ENCODE assay signal across 8 cellular contexts in the genomic region with DNA sequence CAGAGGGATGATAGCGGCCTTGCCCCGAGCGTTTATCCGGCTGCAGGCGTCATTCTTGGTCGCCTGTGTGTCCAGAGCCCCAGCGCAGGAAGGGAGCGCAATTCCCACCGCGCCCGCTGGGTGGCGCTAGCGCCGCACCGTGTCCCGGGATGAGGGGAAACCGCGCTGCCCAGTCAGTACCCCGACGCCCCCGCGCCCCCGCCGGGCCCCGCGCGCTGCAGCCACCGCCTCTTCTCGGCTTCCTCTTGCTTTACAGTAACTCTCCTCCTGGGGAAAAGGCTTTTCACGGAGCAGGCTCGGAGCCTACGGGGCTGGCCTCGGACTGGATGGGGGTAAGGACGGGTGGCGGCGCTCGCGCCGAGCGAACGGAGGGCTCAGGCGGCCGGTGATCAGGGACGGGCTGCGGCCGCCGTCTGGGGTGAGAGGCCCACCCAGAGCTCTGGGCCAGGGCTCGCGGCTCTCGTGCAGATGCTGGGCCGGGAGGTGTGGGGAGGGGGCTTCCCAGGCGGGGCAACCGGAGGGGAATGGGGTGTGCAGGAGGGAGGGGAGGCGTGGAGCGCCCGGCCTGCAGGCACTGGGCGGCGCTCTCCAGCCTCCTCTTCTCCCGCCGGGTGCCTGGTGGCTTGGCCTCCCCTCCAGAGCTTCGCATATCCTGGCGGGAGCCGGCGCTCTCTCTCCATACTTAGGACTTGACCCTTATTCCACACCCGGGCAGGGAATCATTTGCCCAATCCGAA. TPM values are rescaled to one million over a fixed set of nuclear protein-coding genes. Genes with fewer than 3 reads are reported as not detected.
DNase-seq lines count a peak whose midpoint lies in the region; ATAC-seq and TF ChIP-seq lines count a peak whose summit lies in the region.

No MANE protein-coding gene starts in this region.

- peak; percentile 47 to 62 for DNase-seq in AML-193 (lab: John Stamatoyannopoulos, UW)
- DNase-seq in NCI-H510A (lab: John Stamatoyannopoulos, UW), result peak; percentile 58
- peak; percentile 76 to 95 for DNase-seq in activated CD4-positive, alpha-beta T cell treated with anti-CD3 and anti-CD28 coated beads, Interleukin-2, amount 50 U/mL, for 24 hours (ENCODE audit: low read depth in 1 of 2, low spot score in 1 of 2)
- peak; percentile 50 to 82 for DNase-seq in dermis microvascular lymphatic vessel endothelial cell (ENCODE audit: low read depth in 2 of 2)
- peak; percentile 87 to 92 (median 88) for DNase-seq in right lobe of liver
- peak; percentile 72 to 87 for DNase-seq in stimulated activated CD4-positive, alpha-beta T cell treated with anti-CD3 and anti-CD28 coated beads, Interleukin-4, amount 100 ng/mL, for 4 hours

- no peaks in the 10 kb centered on the region for H3K27me3 ChIP-seq in right lobe of liver

- peak; percentile 86 to 98 (median 96) for TF ChIP-seq CTCF in right lobe of liver (IDR thresholded peaks at IDR 0.05)

- ATAC-seq in GM19023 (IDR thresholded peaks at IDR 0.05; ENCODE audit: unreplicated experiment) (peak; percentile 76), HG03196 (IDR thresholded peaks at IDR 0.05; ENCODE audit: unreplicated experiment) (peak; percentile 78), right lobe of liver (peak; percentile 84 to 90 (median 86))

- peak overlapping the region; percentile 68 to 80 (median 72) for H3K4me3 ChIP-seq in right lobe of liver

- 4% methylated on average over 10 of the region's 66 CpGs for WGBS in right lobe of liver (ENCODE audit: insufficient coverage, low coverage, low lambda C conversion rate, missing lambda C conversion rate)

- no peaks in the 10 kb centered on the region for H3K36me3 ChIP-seq in right lobe of liver

- H3K9me3 ChIP-seq in right lobe of liver, result no peaks in the 10 kb centered on the region

- intact Hi-C loops in right lobe of liver (cut with DNase I), result loop anchor here (5.0 to 10.0 kb wide), 4 partner anchors 82 to 472 kb away; no protein-coding TSS in a partner anchor

- TF ChIP-seq POLR2A in right lobe of liver (IDR thresholded peaks at IDR 0.05), result no peak

- peak overlapping the region; percentile 82 to 88 (median 84) for H3K27ac ChIP-seq in right lobe of liver

- H3K4me1 ChIP-seq in right lobe of liver, result peaks cover 0 to 17% (median 7%) of the 10 kb centered on the region in 4 donors

RNA-seq across cellular contexts. Expression of a gene that starts 29.8 kb away (rescaled TPM):
- total RNA-seq in dermis microvascular lymphatic vessel endothelial cell (not detected in 2 replicates), right lobe of liver (not detected)

RNA-seq across cellular contexts. Expression of a gene that starts 46.0 kb away (rescaled TPM):
- not detected in 2 replicates for total RNA-seq in dermis microvascular lymphatic vessel endothelial cell
- not detected for total RNA-seq in right lobe of liver

Comparison
In these comparisons a context has a peak if more than half of its experiments do, and no peak if none do; other contexts are left out.
1. Peak in every context shown above with its lines: DNase-seq, ATAC-seq, H3K4me3 ChIP-seq and H3K27ac ChIP-seq.